ENCODE assay signal across 1 cellular context in genomic region chr16:6265956-6266355, GRCh38.
TF ChIP-seq lines count a peak whose summit lies in the region.

No MANE protein-coding gene starts in this region.

TF ChIP-seq in H1, 55 proteins besides CTCF, POLR2A, EP300 and RAD21:
- TF ChIP-seq EZH2 (IDR thresholded peaks at IDR 0.05; ENCODE audit: low read depth, low read length, severe bottlenecking) (no peak), NRF1 (IDR thresholded peaks at IDR 0.05; ENCODE audit: low read depth, low read length) (no peak), ATF3 (IDR thresholded peaks at IDR 0.05; ENCODE audit: insufficient read depth, low read depth, low read length) (no peak), BCL11A (IDR thresholded peaks at IDR 0.05; ENCODE audit: low read depth in 2 of 2, low read length in 2 of 2) (no peak), CHD2 (IDR thresholded peaks at IDR 0.05; ENCODE audit: low read length) (no peak), BRCA1 (IDR thresholded peaks at IDR 0.05; ENCODE audit: low read depth, low read length) (no peak), SRF (IDR thresholded peaks at IDR 0.05; ENCODE audit: low read depth, low read length) (no peak), TAF1 (IDR thresholded peaks at IDR 0.05; ENCODE audit: low read depth, low read length) (no peak), PHF8 (conservative IDR thresholded peaks at IDR 0.05; ENCODE audit: low read depth, low read length) (no peak), RFX5 (IDR thresholded peaks at IDR 0.05; ENCODE audit: borderline replicate concordance, low read depth, low read length) (no peak), KDM4A (IDR thresholded peaks at IDR 0.05; ENCODE audit: low read depth, low read length, severe bottlenecking) (no peak), SIX5 (IDR thresholded peaks at IDR 0.05; ENCODE audit: low read depth, low read length) (no peak), JUN (IDR thresholded peaks at IDR 0.05; ENCODE audit: low read depth, low read length) (no peak), ASH2L (IDR thresholded peaks at IDR 0.05; ENCODE audit: low read length) (no peak), SP4 (IDR thresholded peaks at IDR 0.05; ENCODE audit: low read length) (no peak), ZNF274 (IDR thresholded peaks at IDR 0.05; ENCODE audit: borderline replicate concordance, extremely low read depth, low read length) (no peak), NANOG (IDR thresholded peaks at IDR 0.05; ENCODE audit: insufficient read depth, low read depth, low read length, poor library complexity, severe bottlenecking) (no peak), MAFK (IDR thresholded peaks at IDR 0.05; ENCODE audit: low read depth, low read length) (no peak)
